ENCODE assay signal across 1 cellular context in the genomic region with DNA sequence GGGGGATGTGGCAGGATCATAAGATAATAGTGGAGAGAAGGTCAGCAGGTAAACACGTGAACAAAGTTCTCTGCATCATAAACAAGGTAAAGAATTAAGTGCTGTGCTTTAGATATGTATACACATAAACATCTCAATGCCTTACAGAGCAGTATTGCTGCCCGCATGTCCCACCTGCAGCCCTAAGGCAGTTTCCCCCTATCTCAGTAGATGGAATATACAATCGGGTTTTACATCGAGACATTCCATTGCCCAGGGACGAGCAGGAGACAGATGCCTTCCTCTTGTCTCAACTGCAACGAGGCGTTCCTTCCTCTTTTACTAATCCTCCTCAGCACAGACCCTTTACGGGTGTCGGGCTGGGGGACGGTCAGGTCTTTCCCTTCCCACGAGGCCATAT.
TF ChIP-seq lines count a peak whose summit lies in the region.

No MANE protein-coding gene starts in this region.

TF ChIP-seq in K562, 482 proteins besides CTCF, POLR2A, EP300 and RAD21:
- TF ChIP-seq RB1 (IDR thresholded peaks at IDR 0.05; ENCODE audit: low read depth): 0 out of 2 replicates have a peak, but pooled peaks have one; percentile 22
TF ChIP-seq in K562: peak in this region for 1; not testable (repeated sequence) for 481.
